Comparison of ENCODE assay signal across 5 cellular contexts in the genomic region with DNA sequence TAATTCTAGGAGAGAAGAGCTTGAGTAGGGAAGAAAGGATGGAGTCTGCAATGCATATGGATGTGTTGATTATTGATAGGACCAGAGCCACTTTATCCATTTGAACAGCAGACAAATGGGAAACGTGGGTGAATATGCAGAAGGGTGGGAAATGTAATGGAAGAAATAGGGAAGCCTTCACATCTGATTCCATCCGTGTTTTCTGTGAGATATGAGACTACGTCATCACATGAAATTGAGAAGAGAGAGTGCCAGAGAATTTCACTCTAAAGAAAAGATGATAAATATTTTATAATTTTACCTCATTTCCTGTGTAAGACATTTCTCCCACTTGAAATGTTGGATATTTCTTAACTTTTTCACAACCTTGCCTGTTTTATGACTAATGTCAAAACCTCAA.
"Had no signal": no experiment of that assay in that cellular context is flagged by ENCODE, and none has a peak within 500 bp of the region (broad histone marks: within the 10 kb centered on the region; RNA-seq: fewer than 3 reads in every experiment).

No MANE protein-coding gene starts in this region.

- FAIRE-seq: HTR-8/SVneo, K562 had no signal

- DNase-seq: IMR-90, KBM-7 had no signal

- H3K4me3 ChIP-seq: K562 had no signal

- H3K27ac ChIP-seq: HL-60 had no signal

- ATAC-seq: K562 had no signal
